ENCODE assay signal across 9 cellular contexts in the genomic region with DNA sequence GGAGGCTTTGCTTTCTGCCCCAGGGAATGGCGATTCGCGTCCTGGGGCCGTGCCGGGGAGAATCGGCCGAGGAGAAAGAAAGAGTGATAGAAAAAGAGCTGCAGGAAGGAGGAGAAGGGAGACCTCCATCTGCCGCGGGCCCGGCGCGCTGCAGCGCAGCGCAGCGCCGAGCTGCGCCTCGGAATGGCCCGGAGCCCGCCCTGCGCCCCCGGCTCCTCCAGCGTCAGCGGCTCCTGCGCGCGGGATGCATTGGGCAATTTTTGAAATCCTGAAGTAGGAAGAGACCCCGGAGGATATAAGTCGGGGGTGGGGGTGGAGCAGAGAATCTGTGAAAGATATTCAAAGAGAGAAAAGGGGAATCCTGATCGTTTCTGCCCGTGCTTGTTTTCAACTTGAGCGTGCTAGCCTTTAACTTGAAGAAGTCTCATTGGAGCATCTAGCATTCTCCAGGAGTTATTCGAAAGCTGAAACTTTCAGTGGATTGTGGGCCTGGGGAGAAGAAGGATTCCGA.
DNase-seq lines count a peak whose midpoint lies in the region; ATAC-seq and TF ChIP-seq lines count a peak whose summit lies in the region.
"Had no signal": no experiment of that assay in that cellular context is flagged by ENCODE, and none has a peak within 500 bp of the region (broad histone marks: within the 10 kb centered on the region; RNA-seq: fewer than 3 reads in every experiment).

No MANE protein-coding gene starts in this region.

- ATAC-seq in HG03571 (IDR thresholded peaks at IDR 0.05; ENCODE audit: unreplicated experiment), result no peak
- no peak for ATAC-seq in GM21381 (IDR thresholded peaks at IDR 0.05; ENCODE audit: unreplicated experiment)

- H3K27me3 ChIP-seq in HUES48 (ENCODE audit: control insufficient read depth, insufficient read depth, low read length), result peaks cover 37% of the 10 kb centered on the region

- H3K4me1 ChIP-seq in HUES48 (ENCODE audit: control insufficient read depth, insufficient read depth, low read length), result peaks cover 20% of the 10 kb centered on the region

- H3K9ac ChIP-seq in HUES48 (ENCODE audit: low read depth, low read length), result no peak overlapping the region

- no peak for TF ChIP-seq CTCF in retinal pigment epithelial cell (conservative IDR thresholded peaks at IDR 0.05; ENCODE audit: low read depth, low read length)

- H3K36me3 ChIP-seq in HUES48 (ENCODE audit: control insufficient read depth, insufficient read depth, low read length), result no peaks in the 10 kb centered on the region
- H3K36me3 ChIP-seq: adrenal gland had no signal

- H3K9me3 ChIP-seq in HUES48 (ENCODE audit: control insufficient read depth, insufficient read depth, low read length), result no peaks in the 10 kb centered on the region
- H3K9me3 ChIP-seq: adrenal gland had no signal

- H3K4me3 ChIP-seq in HUES48 (ENCODE audit: low read depth, low read length), result peak overlapping the region; percentile 76
- H3K4me3 ChIP-seq in iPS-11a (ENCODE audit: low read depth, low read length), result peak overlapping the region; percentile 86
- peak overlapping the region; percentile 83 for H3K4me3 ChIP-seq in retinal pigment epithelial cell (ENCODE audit: low read length)

- H3K27ac ChIP-seq in HUES48 (ENCODE audit: low read depth, low read length), result peak overlapping the region; percentile 21

- DNase-seq in AG20443 (ENCODE audit: low spot score), result peak; percentile 60
- DNase-seq in astrocyte of the hippocampus (ENCODE audit: low read depth, low spot score), result peak; percentile 81
- no peak for DNase-seq in retinal pigment epithelial cell (ENCODE audit: low read depth)
- no peak for DNase-seq in stimulated activated naive CD4-positive, alpha-beta T cell treated with Interleukin-2 at 50 U/mL for 16 hours (lab: John Stamatoyannopoulos, UW)

Comparison
In these comparisons a context has a peak if more than half of its experiments do, and no peak if none do; other contexts are left out.
1. DNase-seq: peak in AG20443 (single experiment) and astrocyte of the hippocampus (single experiment); none in retinal pigment epithelial cell (single experiment) and stimulated activated naive CD4-positive, alpha-beta T cell treated with Interleukin-2 at 50 U/mL for 16 hours (single experiment).
2. Peak in every context shown above with its lines, with median percentiles within 50 percentile points of each other: H3K4me3 ChIP-seq.